Comparison of ENCODE assay signal across 2 cellular contexts in genomic region chr10:5902511-5903274, GRCh38.
A peak's percentile ranks its signal among the peaks of the same experiment; 100 is the strongest.
TF ChIP-seq lines count a peak whose summit lies in the region.

No MANE protein-coding gene starts in this region.

TF ChIP-seq in liver, 16 proteins besides CTCF, POLR2A, EP300 and RAD21:
- TF ChIP-seq GABPA (IDR thresholded peaks at IDR 0.05 in 1 of 2, conservative IDR thresholded peaks at IDR 0.05 in 1 of 2) (no peak), YY1 (IDR thresholded peaks at IDR 0.05) (peak; percentile 23)

TF ChIP-seq in HepG2, 621 proteins besides CTCF, POLR2A, EP300 and RAD21:
- TF ChIP-seq ZMYM4 (CRISPR knock-in tag; IDR thresholded peaks at IDR 0.05) (no peak), NCOA5 (CRISPR knock-in tag; IDR thresholded peaks at IDR 0.05) (no peak), SRY (CRISPR knock-in tag; IDR thresholded peaks at IDR 0.05) (no peak)
TF ChIP-seq in HepG2: peak in this region for 0.
